In the genomic region with DNA sequence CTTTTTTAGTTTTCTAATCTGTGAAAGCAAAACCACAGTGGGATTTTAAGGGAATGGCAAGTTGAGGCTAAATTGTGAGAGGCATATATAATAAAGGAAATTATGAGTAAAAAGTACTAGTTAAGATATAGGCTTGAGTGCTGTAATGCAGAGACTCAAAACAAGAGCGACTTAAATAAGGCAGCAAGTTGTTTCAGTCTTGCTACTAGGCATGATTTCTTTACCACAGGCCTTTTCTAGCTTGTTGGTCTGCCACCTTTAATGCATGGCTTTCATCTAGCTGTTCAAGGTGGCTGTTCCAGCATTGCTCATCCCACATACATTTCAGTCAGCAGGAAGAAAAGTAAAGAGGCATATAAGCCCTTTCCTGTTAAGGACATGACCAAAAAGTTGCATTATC, we compare ENCODE assay signal across 23 cellular contexts.
"Had no signal": no experiment of that assay in that cellular context is flagged by ENCODE, and none has a peak within 500 bp of the region (broad histone marks: within the 10 kb centered on the region; RNA-seq: fewer than 3 reads in every experiment).

No MANE protein-coding gene starts in this region.

- DNase-seq: dermis blood vessel endothelial cell; dorsolateral prefrontal cortex; effector CD4-positive, alpha-beta T cell; effector memory CD4-positive, alpha-beta T cell; foreskin keratinocyte; heart left ventricle; hypothalamus; immature natural killer cell; left cardiac atrium; left lung; left ventricle myocardium superior; lower lobe of right lung; mesenchymal stem cell; midbrain; naive thymus-derived CD4-positive, alpha-beta T cell had no signal

- H3K4me1 ChIP-seq: foreskin keratinocyte, heart left ventricle, left lung, lower lobe of right lung had no signal

- ATAC-seq: foreskin keratinocyte; gastroesophageal sphincter; heart left ventricle; left cardiac atrium; left lung; left ventricle myocardium superior; lower lobe of right lung; naive thymus-derived CD4-positive, alpha-beta T cell had no signal

- H3K79me2 ChIP-seq: hepatocyte had no signal

- H3K27ac ChIP-seq: coronary artery, dorsolateral prefrontal cortex, esophagus muscularis mucosa, foreskin keratinocyte, gastroesophageal sphincter, heart left ventricle, hepatocyte, left lung, lower lobe of right lung had no signal

- H3K36me3 ChIP-seq: esophagus muscularis mucosa, gastroesophageal sphincter, heart left ventricle, left lung, lower lobe of right lung had no signal

- H3K9me3 ChIP-seq: esophagus muscularis mucosa, gastroesophageal sphincter, heart left ventricle, left lung, lower lobe of right lung had no signal

- FAIRE-seq: colon, endothelial cell of umbilical vein, frontal cortex, keratinocyte had no signal

- H3K27me3 ChIP-seq: dorsolateral prefrontal cortex, esophagus muscularis mucosa, foreskin keratinocyte, gastroesophageal sphincter, heart left ventricle, hepatocyte, left lung had no signal

- H3K4me2 ChIP-seq: hepatocyte had no signal

- H3K4me3 ChIP-seq: coronary artery, dorsolateral prefrontal cortex, esophagus muscularis mucosa, gastroesophageal sphincter, heart left ventricle, hepatocyte, left lung, lower lobe of right lung had no signal

- H2AFZ ChIP-seq: hepatocyte had no signal
